24 cellular contexts compared by ENCODE assay signal in the genomic region with DNA sequence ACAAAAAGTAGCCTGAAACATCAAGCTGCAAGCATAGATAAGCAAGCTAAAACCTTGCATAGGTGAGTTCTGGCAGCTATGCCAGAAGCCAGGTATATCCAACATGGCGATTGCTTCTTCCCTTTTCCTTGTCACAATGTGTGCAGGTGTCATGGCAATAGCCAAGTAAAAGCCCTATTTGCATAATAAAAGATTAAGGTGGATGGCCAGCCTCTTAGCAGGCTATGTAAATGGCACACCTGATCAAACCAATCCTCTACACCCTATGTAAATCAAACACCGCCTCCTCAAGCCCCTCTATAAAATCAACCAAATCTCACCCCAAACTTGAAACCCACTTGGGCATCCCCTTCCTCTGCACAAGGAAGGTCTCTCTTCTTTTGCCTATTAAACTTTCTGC.
"Had no signal": no experiment of that assay in that cellular context is flagged by ENCODE, and none has a peak within 500 bp of the region (broad histone marks: within the 10 kb centered on the region; RNA-seq: fewer than 3 reads in every experiment).

No MANE protein-coding gene starts in this region.

- ATAC-seq: natural killer cell; psoas muscle; right cardiac atrium; right lobe of liver; stimulated activated effector memory CD8-positive, alpha-beta T cell treated with anti-CD3 and anti-CD28 coated beads, Interleukin-12 subunit alpha, Interleukin-12 subunit beta, amount 100 ng/mL, for 72 hours had no signal

- H3K4me1 Mint-ChIP-seq: natural killer cell; nephron; stimulated activated effector memory CD8-positive, alpha-beta T cell treated with anti-CD3 and anti-CD28 coated beads, Interleukin-12 subunit alpha, Interleukin-12 subunit beta, amount 100 ng/mL, for 72 hours; stimulated activated naive B cell treated with anti-CD40 and anti-IgM and Interleukin-4, amounts not matched to agents 10 μg/mL and 1 μg/mL and 100 μg/mL, for 72 hours had no signal

- H3K4me3 Mint-ChIP-seq: natural killer cell; nephron; neural progenitor cell; stimulated activated effector memory CD8-positive, alpha-beta T cell treated with anti-CD3 and anti-CD28 coated beads, Interleukin-12 subunit alpha, Interleukin-12 subunit beta, amount 100 ng/mL, for 72 hours; stimulated activated naive B cell treated with anti-CD40 and anti-IgM and Interleukin-4, amounts not matched to agents 10 μg/mL and 1 μg/mL and 100 μg/mL, for 72 hours; stimulated activated naive CD8-positive, alpha-beta T cell treated with anti-CD3 and anti-CD28 coated beads, Interleukin-15, Interleukin-2, amounts not matched to agents 100 ng/mL and 50 ng/mL, for 24 hours had no signal

- H3K36me3 Mint-ChIP-seq: neural progenitor cell; stimulated activated effector memory CD8-positive, alpha-beta T cell treated with anti-CD3 and anti-CD28 coated beads, Interleukin-12 subunit alpha, Interleukin-12 subunit beta, amount 100 ng/mL, for 72 hours; stimulated activated naive B cell treated with anti-CD40 and anti-IgM and Interleukin-4, amounts not matched to agents 10 μg/mL and 1 μg/mL and 100 μg/mL, for 72 hours had no signal

- H3K27ac Mint-ChIP-seq: natural killer cell; nephron; neural progenitor cell; progenitor cell of endocrine pancreas; stimulated activated effector memory CD8-positive, alpha-beta T cell treated with anti-CD3 and anti-CD28 coated beads, Interleukin-12 subunit alpha, Interleukin-12 subunit beta, amount 100 ng/mL, for 72 hours; stimulated activated naive B cell treated with anti-CD40 and anti-IgM and Interleukin-4, amounts not matched to agents 10 μg/mL and 1 μg/mL and 100 μg/mL, for 72 hours; stimulated activated naive CD8-positive, alpha-beta T cell treated with anti-CD3 and anti-CD28 coated beads, Interleukin-15, Interleukin-2, amounts not matched to agents 100 ng/mL and 50 ng/mL, for 24 hours had no signal

- H3K9me3 Mint-ChIP-seq: nephron, neural progenitor cell had no signal

- DNase-seq: natural killer cell; occipital lobe; ovary; posterior cingulate gyrus; psoas muscle; right cardiac atrium; right lobe of liver; sigmoid colon; small intestine; stimulated activated CD4-positive, alpha-beta T cell treated with anti-CD3 and anti-CD28 coated beads, Interleukin-15, amount 100 ng/mL, for 24 hours; stimulated activated CD4-positive, alpha-beta T cell treated with anti-CD3 and anti-CD28 coated beads, Interleukin-2, amount 100 ng/mL, for 24 hours; stimulated activated CD4-positive, alpha-beta T cell treated with anti-CD3 and anti-CD28 coated beads, Interleukin-2, amount 100 ng/mL, for 48 hours; stimulated activated CD4-positive, alpha-beta T cell treated with anti-CD3 and anti-CD28 coated beads, Interleukin-4, amount 100 ng/mL, for 24 hours; stimulated activated naive B cell treated with anti-CD40 and anti-IgM and Interleukin-4, amounts not matched to agents 10 μg/mL and 1 μg/mL and 100 μg/mL, for 72 hours; stimulated activated naive CD4-positive, alpha-beta T cell treated with Interleukin-2 at 50 U/mL for 16 hours; stomach; thyroid gland; trophoblast cell; upper lobe of left lung had no signal

- H3K27me3 Mint-ChIP-seq: progenitor cell of endocrine pancreas; stimulated activated naive B cell treated with anti-CD40 and anti-IgM and Interleukin-4, amounts not matched to agents 10 μg/mL and 1 μg/mL and 100 μg/mL, for 72 hours; stimulated activated naive CD8-positive, alpha-beta T cell treated with anti-CD3 and anti-CD28 coated beads, Interleukin-15, Interleukin-2, amounts not matched to agents 100 ng/mL and 50 ng/mL, for 24 hours had no signal
